8 cellular contexts compared by ENCODE assay signal in genomic region chr19:7489609-7490044, GRCh38. TPM values are rescaled to one million over a fixed set of nuclear protein-coding genes. Genes with fewer than 3 reads are reported as not detected.
A peak's percentile ranks its signal among the peaks of the same experiment; 100 is the strongest.
DNase-seq lines count a peak whose midpoint lies in the region; ATAC-seq and TF ChIP-seq lines count a peak whose summit lies in the region.

No MANE protein-coding gene starts in this region.

- no peak for DNase-seq in heart right ventricle
- no peak for DNase-seq in Right ventricle myocardium inferior (ENCODE audit: missing footprints)
- no peak for DNase-seq in MCF 10A (ENCODE audit: unreplicated experiment)
- no peak for DNase-seq in aorta
- no peak for DNase-seq in D341Med (ENCODE audit: low spot score)
- DNase-seq in Ammon's horn (ENCODE audit: low spot score), result no peak

- H3K4me1 ChIP-seq in heart right ventricle (peaks cover 0 to 53% (median 20%) of the 10 kb centered on the region in 9 donors), muscle layer of duodenum (ENCODE audit: control insufficient read depth in 1 of 2, insufficient read depth in 2 of 2, low read length in 2 of 2) (peaks cover 0 to 6% of the 10 kb centered on the region in 2 donors), aorta (ENCODE audit: control insufficient read depth in 1 of 2, insufficient read depth in 2 of 2, low read length in 2 of 2) (no peaks in the 10 kb centered on the region)

- H3K4me3 ChIP-seq in heart right ventricle, result peak overlapping the region in 6 of 10 donors; percentile 61 to 76 (median 72)
- peak overlapping the region in 1 of 2 donors; percentile 65 for H3K4me3 ChIP-seq in muscle layer of duodenum (ENCODE audit: low read depth in 1 of 2, low read length in 2 of 2)
- H3K4me3 ChIP-seq in aorta (ENCODE audit: low read length in 2 of 2), result peak overlapping the region; percentile 31 to 33

- no peaks in the 10 kb centered on the region for H3K36me3 ChIP-seq in heart right ventricle
- no peaks in the 10 kb centered on the region for H3K36me3 ChIP-seq in muscle layer of duodenum (ENCODE audit: control insufficient read depth in 1 of 2, insufficient read depth in 2 of 2, low read length in 2 of 2)
- H3K36me3 ChIP-seq in aorta (ENCODE audit: control insufficient read depth in 1 of 2, insufficient read depth in 2 of 2, low read length in 1 of 2), result no peaks in the 10 kb centered on the region

- intact Hi-C loops in heart right ventricle (cut with DNase I), result loop anchor here in 3 of 10 donors (2.0 to 5.0 kb wide), 2 partner anchors 33 to 95 kb away; partner anchors contain the start of gene MCOLN1 (in 2 of the 3)
- intact Hi-C loops in Right ventricle myocardium inferior (cut with DNase I), result loop anchor here (5.0 kb wide), 1 partner anchor 43 kb away; no protein-coding TSS in a partner anchor
- intact Hi-C loops in MCF 10A (cut with micrococcal nuclease), result no loop called here
- intact Hi-C loops in aorta (cut with DNase I), result loop anchor here in 1 of 2 donors (2.0 kb wide), 1 partner anchor 45 kb away; the partner anchor contains the start of gene PNPLA6

- no peaks in the 10 kb centered on the region for H3K27me3 Mint-ChIP-seq in MCF 10A (ENCODE audit: insufficient read depth, unreplicated experiment)

- H3K27ac Mint-ChIP-seq in MCF 10A (ENCODE audit: low read depth, unreplicated experiment), result peak overlapping the region; percentile 87

- peaks cover 14% of the 10 kb centered on the region for H3K4me1 Mint-ChIP-seq in MCF 10A (ENCODE audit: insufficient read depth, unreplicated experiment)

- H3K4me3 Mint-ChIP-seq in MCF 10A (ENCODE audit: unreplicated experiment), result peak overlapping the region; percentile 76

- CTCF ChIA-PET in MCF 10A (lab: Yijun Ruan, JAX), result interaction anchor here (0.7 to 0.9 kb wide), 2 partner anchors 135 to 602 kb away, joined by 3 read pairs; no protein-coding TSS in a partner anchor

- TF ChIP-seq CTCF in heart right ventricle (IDR thresholded peaks at IDR 0.05), result no peak
- no peak for TF ChIP-seq CTCF in MCF 10A (IDR thresholded peaks at IDR 0.05; ENCODE audit: unreplicated experiment)

- peaks cover 10% of the 10 kb centered on the region for H3K36me3 Mint-ChIP-seq in MCF 10A (ENCODE audit: insufficient read depth, unreplicated experiment)

- no TSS peak for BruUV-seq in MCF 10A (replicated peaks; lab: Mats Ljungman, UMichigan)

- H3K27ac ChIP-seq in heart right ventricle (peak overlapping the region in 6 of 10 donors; percentile 82 to 97 (median 87)), muscle layer of duodenum (ENCODE audit: low read length) (peak overlapping the region; percentile 62), aorta (ENCODE audit: low read depth in 1 of 2, low read length in 2 of 2) (no peak overlapping the region)

- H3K9me3 Mint-ChIP-seq in MCF 10A (ENCODE audit: unreplicated experiment), result no peaks in the 10 kb centered on the region

- no peaks in the 10 kb centered on the region for H3K9me3 ChIP-seq in heart right ventricle
- H3K9me3 ChIP-seq in muscle layer of duodenum (ENCODE audit: control insufficient read depth in 1 of 2, low read length in 2 of 2), result no peaks in the 10 kb centered on the region
- H3K9me3 ChIP-seq in aorta (ENCODE audit: control insufficient read depth, low read length), result no peaks in the 10 kb centered on the region

- ATAC-seq in heart right ventricle (no peak), Right ventricle myocardium inferior (no peak), aorta (ENCODE audit: low FRiP score) (no peak), GM18909 (IDR thresholded peaks at IDR 0.05; ENCODE audit: poor library complexity, unreplicated experiment) (no peak)

- POLR2A ChIA-PET in MCF 10A (lab: Yijun Ruan, JAX), result interaction anchor here (0.7 kb wide), 1 partner anchor 83 kb away, joined by 4 read pairs; no protein-coding TSS in a partner anchor

- 85 to 87% methylated on average over 11 of the region's 11 CpGs for WGBS in heart right ventricle, 2 donors
- 71 to 74% methylated on average over 11 of the region's 11 CpGs for WGBS in aorta, 2 donors

- H3K27me3 ChIP-seq in heart right ventricle, result no peaks in the 10 kb centered on the region
- H3K27me3 ChIP-seq in muscle layer of duodenum (ENCODE audit: low read depth, low read length), result no peaks in the 10 kb centered on the region
- H3K27me3 ChIP-seq in aorta (ENCODE audit: control insufficient read depth in 1 of 2, insufficient read depth in 2 of 2, low read length in 1 of 2), result no peaks in the 10 kb centered on the region

RNA-seq across cellular contexts. Expression of gene PEX11G, which starts 0.8 kb away (rescaled TPM):
- total RNA-seq in heart right ventricle (1 to 10 TPM in 9 of 10 donors, under 1 TPM in 1; 0.95 to 2.4 (median 1.9) TPM), Right ventricle myocardium inferior (1.2 TPM), MCF 10A (2022) (5.5 and 6.4 TPM in 2 replicates), aorta (1 to 10 TPM; 1.9 TPM)
- polyA plus RNA-seq in heart right ventricle (1 to 10 TPM; 1.2 to 3.9 TPM), aorta (1 to 10 TPM; 4.0 to 5.3 TPM)

RNA-seq across cellular contexts. Expression of gene ZNF358, which starts 26.3 kb away (rescaled TPM):
- 100 to 1,000 TPM in 1 of 10 donors, 10 to 100 TPM in 9; 67.7 to 104 (median 76.5) TPM for total RNA-seq in heart right ventricle
- 100 to 1,000 TPM in 1 of 2 donors, 10 to 100 TPM in 1; 61.4 to 167 TPM for polyA plus RNA-seq in heart right ventricle
- 89.6 TPM for total RNA-seq in Right ventricle myocardium inferior
- 16.9 and 17.7 TPM in 2 replicates for total RNA-seq in MCF 10A (2022)
- total RNA-seq in aorta, result 10 to 100 TPM; 52.0 to 61.1 TPM
- 100 to 1,000 TPM in 1 of 2 donors, 10 to 100 TPM in 1; 49.1 to 119 TPM for polyA plus RNA-seq in aorta

RNA-seq across cellular contexts. Expression of gene MCOLN1, which starts 32.8 kb away (rescaled TPM):
- total RNA-seq in heart right ventricle (10 to 100 TPM; 10.4 to 29.1 (median 13.4) TPM), Right ventricle myocardium inferior (19.5 TPM), MCF 10A (2022) (10.8 and 13.9 TPM in 2 replicates), aorta (10 to 100 TPM; 21.2 to 36.0 TPM)
- polyA plus RNA-seq in heart right ventricle (10 to 100 TPM; 20.8 to 34.9 TPM), aorta (10 to 100 TPM; 14.5 to 34.6 TPM)

RNA-seq across cellular contexts. Expression of gene PNPLA6, which starts 45.9 kb away (rescaled TPM):
- total RNA-seq in heart right ventricle (10 to 100 TPM; 33.9 to 73.8 (median 41.6) TPM), Right ventricle myocardium inferior (50.6 TPM), MCF 10A (2022) (75.8 and 96.1 TPM in 2 replicates), aorta (100 to 1,000 TPM in 1 of 2 donors, 10 to 100 TPM in 1; 90.3 to 136 TPM)
- polyA plus RNA-seq in heart right ventricle (10 to 100 TPM; 34.1 to 57.0 TPM), aorta (10 to 100 TPM; 25.0 to 92.3 TPM)

Comparison
In these comparisons a context has a peak if more than half of its experiments do, and no peak if none do; other contexts are left out.
1. H3K27ac ChIP-seq: peak in heart right ventricle (6 of 10) and muscle layer of duodenum (single experiment); none in aorta (0 of 2).